ENCODE assay signal across 1 cellular context in genomic region chr17:18227635-18228034, GRCh38.
A peak's percentile ranks its signal among the peaks of the same experiment; 100 is the strongest.
TF ChIP-seq lines count a peak whose summit lies in the region.

No MANE protein-coding gene starts in this region.

TF ChIP-seq in HepG2, 621 proteins besides CTCF, POLR2A, EP300 and RAD21:
- TF ChIP-seq ZKSCAN1 (IDR thresholded peaks at IDR 0.05; ENCODE audit: low read length) (0 out of 2 replicates have a peak, but pooled peaks have one; percentile 8), POGZ (CRISPR knock-in tag; IDR thresholded peaks at IDR 0.05) (no peak), ZFP1 (CRISPR knock-in tag; IDR thresholded peaks at IDR 0.05) (no peak)
